ENCODE assay signal across 18 cellular contexts in genomic region chr17:35016369-35016768, GRCh38. TPM values are rescaled to one million over a fixed set of nuclear protein-coding genes. Genes with fewer than 3 reads are reported as not detected.
DNase-seq lines count a peak whose midpoint lies in the region; ATAC-seq and TF ChIP-seq lines count a peak whose summit lies in the region.
"Had no signal": no experiment of that assay in that cellular context is flagged by ENCODE, and none has a peak within 500 bp of the region (broad histone marks: within the 10 kb centered on the region; RNA-seq: fewer than 3 reads in every experiment).

No MANE protein-coding gene starts in this region.

- intact Hi-C loops in CD8-positive, alpha-beta T cell (cut with DNase I, micrococcal nuclease): no loop called here

- no peak for TF ChIP-seq CTCF in CD8-positive, alpha-beta T cell (IDR thresholded peaks at IDR 0.05)

- H3K4me1 Mint-ChIP-seq in activated T-cell treated with anti-CD3 and anti-CD28 coated beads, Interleukin-2, amount 50 U/mL, for 72 hours (ENCODE audit: low read depth): peaks cover 21% of the 10 kb centered on the region
- peaks cover 22% of the 10 kb centered on the region for H3K4me1 Mint-ChIP-seq in activated T-cell treated with anti-CD3 and anti-CD28 coated beads, Interleukin-2, amount 50 U/mL, for 4 hours (ENCODE audit: low read depth)
- peaks cover 25% of the 10 kb centered on the region for H3K4me1 Mint-ChIP-seq in CD8-positive, alpha-beta T cell (ENCODE audit: low read depth)
- peaks cover 21% of the 10 kb centered on the region for H3K4me1 Mint-ChIP-seq in central memory CD8-positive, alpha-beta T cell
- peaks cover 11% of the 10 kb centered on the region for H3K4me1 Mint-ChIP-seq in stimulated activated effector memory CD8-positive, alpha-beta T cell treated with anti-CD3 and anti-CD28 coated beads, Interleukin-12 subunit alpha, Interleukin-12 subunit beta, amount 100 ng/mL, for 72 hours
- H3K4me1 Mint-ChIP-seq: B cell, CD14-positive monocyte had no signal

- H3K4me3 Mint-ChIP-seq in activated T-cell treated with anti-CD3 and anti-CD28 coated beads, Interleukin-2, amount 50 U/mL, for 72 hours: no peak overlapping the region
- H3K4me3 Mint-ChIP-seq in activated T-cell treated with anti-CD3 and anti-CD28 coated beads, Interleukin-2, amount 50 U/mL, for 4 hours: no peak overlapping the region
- no peak overlapping the region for H3K4me3 Mint-ChIP-seq in CD8-positive, alpha-beta T cell
- no peak overlapping the region for H3K4me3 Mint-ChIP-seq in central memory CD8-positive, alpha-beta T cell
- H3K4me3 Mint-ChIP-seq in stimulated activated effector memory CD8-positive, alpha-beta T cell treated with anti-CD3 and anti-CD28 coated beads, Interleukin-12 subunit alpha, Interleukin-12 subunit beta, amount 100 ng/mL, for 72 hours: no peak overlapping the region
- H3K4me3 Mint-ChIP-seq: B cell, CD14-positive monocyte, IgD-negative memory B cell had no signal

- no peak for DNase-seq in activated T-cell treated with anti-CD3 and anti-CD28 coated beads, Interleukin-2, amount 50 U/mL, for 72 hours
- no peak for DNase-seq in activated T-cell treated with anti-CD3 and anti-CD28 coated beads, Interleukin-2, amount 50 U/mL, for 4 hours
- no peak for DNase-seq in CD8-positive, alpha-beta T cell
- DNase-seq in central memory CD8-positive, alpha-beta T cell (ENCODE audit: low spot score in 2 of 2): no peak
- no peak for DNase-seq in stimulated activated effector memory CD8-positive, alpha-beta T cell treated with anti-CD3 and anti-CD28 coated beads, Interleukin-12 subunit alpha, Interleukin-12 subunit beta, amount 100 ng/mL, for 72 hours (ENCODE audit: low spot score in 2 of 2)
- DNase-seq in NOMO-1 (lab: John Stamatoyannopoulos, UW; ENCODE audit: unreplicated experiment in 2 of 2): no peak
- DNase-seq: DMS79, NCI-H1105, NCI-H146, NCI-H2029, NCI-H2227 treated with DMSO at 0.1 percent for 48 hours, NCI-H510A treated with DMSO at 0.1 percent for 48 hours, NCI-H748 treated with DMSO at 0.1 percent for 48 hours had no signal

- H3K9me3 Mint-ChIP-seq in activated T-cell treated with anti-CD3 and anti-CD28 coated beads, Interleukin-2, amount 50 U/mL, for 72 hours: no peaks in the 10 kb centered on the region
- H3K9me3 Mint-ChIP-seq in activated T-cell treated with anti-CD3 and anti-CD28 coated beads, Interleukin-2, amount 50 U/mL, for 4 hours: no peaks in the 10 kb centered on the region
- no peaks in the 10 kb centered on the region for H3K9me3 Mint-ChIP-seq in CD8-positive, alpha-beta T cell
- no peaks in the 10 kb centered on the region for H3K9me3 Mint-ChIP-seq in central memory CD8-positive, alpha-beta T cell
- no peaks in the 10 kb centered on the region for H3K9me3 Mint-ChIP-seq in stimulated activated effector memory CD8-positive, alpha-beta T cell treated with anti-CD3 and anti-CD28 coated beads, Interleukin-12 subunit alpha, Interleukin-12 subunit beta, amount 100 ng/mL, for 72 hours
- H3K9me3 Mint-ChIP-seq: CD14-positive monocyte, IgD-negative memory B cell had no signal

- H3K9me3 ChIP-seq in CD8-positive, alpha-beta T cell (ENCODE audit: low read length): no peaks in the 10 kb centered on the region

- CTCF ChIA-PET in CD8-positive, alpha-beta T cell (lab: Charles Lee): interaction anchor here (0.7 to 1.2 kb wide), 2 partner anchors 9 to 18 kb away, joined by 3 read pairs; no protein-coding TSS in a partner anchor

- no peaks in the 10 kb centered on the region for H3K27me3 ChIP-seq in CD8-positive, alpha-beta T cell (ENCODE audit: insufficient read depth, low read length)

- H3K27me3 Mint-ChIP-seq in activated T-cell treated with anti-CD3 and anti-CD28 coated beads, Interleukin-2, amount 50 U/mL, for 72 hours (ENCODE audit: low read depth): no peaks in the 10 kb centered on the region
- H3K27me3 Mint-ChIP-seq in activated T-cell treated with anti-CD3 and anti-CD28 coated beads, Interleukin-2, amount 50 U/mL, for 4 hours (ENCODE audit: low read depth): no peaks in the 10 kb centered on the region
- no peaks in the 10 kb centered on the region for H3K27me3 Mint-ChIP-seq in CD8-positive, alpha-beta T cell (ENCODE audit: low read depth)
- no peaks in the 10 kb centered on the region for H3K27me3 Mint-ChIP-seq in central memory CD8-positive, alpha-beta T cell
- H3K27me3 Mint-ChIP-seq: B cell, IgD-negative memory B cell had no signal

- no peak overlapping the region for H3K4me3 ChIP-seq in CD8-positive, alpha-beta T cell (ENCODE audit: low read depth, low read length)

- POLR2A ChIA-PET in CD8-positive, alpha-beta T cell (lab: Charles Lee): no interaction called here

- H3K36me3 ChIP-seq in CD8-positive, alpha-beta T cell (ENCODE audit: insufficient read depth, low read length): peaks cover 54% of the 10 kb centered on the region

- H3K4me1 ChIP-seq in CD8-positive, alpha-beta T cell (ENCODE audit: insufficient read depth, low read length): peaks cover 3% of the 10 kb centered on the region

- H3K27ac Mint-ChIP-seq in activated T-cell treated with anti-CD3 and anti-CD28 coated beads, Interleukin-2, amount 50 U/mL, for 72 hours: peak overlapping the region; percentile 62
- H3K27ac Mint-ChIP-seq in CD8-positive, alpha-beta T cell: peak overlapping the region; percentile 27
- H3K27ac Mint-ChIP-seq in central memory CD8-positive, alpha-beta T cell (ENCODE audit: low read depth): peak overlapping the region; percentile 10
- peak overlapping the region; percentile 43 for H3K27ac Mint-ChIP-seq in stimulated activated effector memory CD8-positive, alpha-beta T cell treated with anti-CD3 and anti-CD28 coated beads, Interleukin-12 subunit alpha, Interleukin-12 subunit beta, amount 100 ng/mL, for 72 hours
- H3K27ac Mint-ChIP-seq: B cell, IgD-negative memory B cell had no signal

- ATAC-seq in activated T-cell treated with anti-CD3 and anti-CD28 coated beads, Interleukin-2, amount 50 U/mL, for 72 hours (replicated peaks in 1 of 2): no peak
- no peak for ATAC-seq in activated T-cell treated with anti-CD3 and anti-CD28 coated beads, Interleukin-2, amount 50 U/mL, for 4 hours
- ATAC-seq in CD8-positive, alpha-beta T cell: no peak
- ATAC-seq in central memory CD8-positive, alpha-beta T cell (replicated peaks; ENCODE audit: extremely low read depth, poor library complexity, severe bottlenecking): no peak
- no peak for ATAC-seq in stimulated activated effector memory CD8-positive, alpha-beta T cell treated with anti-CD3 and anti-CD28 coated beads, Interleukin-12 subunit alpha, Interleukin-12 subunit beta, amount 100 ng/mL, for 72 hours
- ATAC-seq in GM21528 (IDR thresholded peaks at IDR 0.05; ENCODE audit: low FRiP score, unreplicated experiment): no peak

- H3K27ac ChIP-seq in CD8-positive, alpha-beta T cell (ENCODE audit: low read depth, low read length): no peak overlapping the region
- H3K27ac ChIP-seq: RWPE1 had no signal

- H3K36me3 Mint-ChIP-seq in activated T-cell treated with anti-CD3 and anti-CD28 coated beads, Interleukin-2, amount 50 U/mL, for 72 hours (ENCODE audit: insufficient read depth in 2 of 2): peaks cover 12 to 16% of the 10 kb centered on the region in 2 donors
- H3K36me3 Mint-ChIP-seq in activated T-cell treated with anti-CD3 and anti-CD28 coated beads, Interleukin-2, amount 50 U/mL, for 4 hours (ENCODE audit: insufficient read depth): peaks cover 60% of the 10 kb centered on the region
- H3K36me3 Mint-ChIP-seq in CD8-positive, alpha-beta T cell: peaks cover 96% of the 10 kb centered on the region
- peaks cover 41% of the 10 kb centered on the region for H3K36me3 Mint-ChIP-seq in central memory CD8-positive, alpha-beta T cell (ENCODE audit: insufficient read depth)
- H3K36me3 Mint-ChIP-seq in stimulated activated effector memory CD8-positive, alpha-beta T cell treated with anti-CD3 and anti-CD28 coated beads, Interleukin-12 subunit alpha, Interleukin-12 subunit beta, amount 100 ng/mL, for 72 hours: peaks cover 79% of the 10 kb centered on the region

RNA-seq across cellular contexts. Expression of gene LIG3, which starts 36.1 kb away (rescaled TPM):
- total RNA-seq in activated T-cell treated with anti-CD3 and anti-CD28 coated beads, Interleukin-2, amount 50 U/mL, for 72 hours: 10 to 100 TPM; 39.1 to 44.0 TPM
- total RNA-seq in activated T-cell treated with anti-CD3 and anti-CD28 coated beads, Interleukin-2, amount 50 U/mL, for 4 hours: 10 to 100 TPM; 54.3 to 63.9 (median 58.2) TPM
- 10 to 100 TPM; 43.9 to 48.0 TPM for total RNA-seq in CD8-positive, alpha-beta T cell

RNA-seq across cellular contexts. Expression of gene RFFL, which starts 47.1 kb away (rescaled TPM):
- total RNA-seq in activated T-cell treated with anti-CD3 and anti-CD28 coated beads, Interleukin-2, amount 50 U/mL, for 72 hours: 10 to 100 TPM; 47.7 to 50.0 TPM
- 10 to 100 TPM; 19.6 to 28.2 (median 20.3) TPM for total RNA-seq in activated T-cell treated with anti-CD3 and anti-CD28 coated beads, Interleukin-2, amount 50 U/mL, for 4 hours
- 10 to 100 TPM; 55.2 to 64.4 TPM for total RNA-seq in CD8-positive, alpha-beta T cell

RNA-seq across cellular contexts. Expression of gene ZNF830, which starts 55.0 kb away (rescaled TPM):
- 10 to 100 TPM; 27.7 to 28.0 TPM for total RNA-seq in activated T-cell treated with anti-CD3 and anti-CD28 coated beads, Interleukin-2, amount 50 U/mL, for 72 hours
- 10 to 100 TPM; 22.7 to 24.5 (median 22.8) TPM for total RNA-seq in activated T-cell treated with anti-CD3 and anti-CD28 coated beads, Interleukin-2, amount 50 U/mL, for 4 hours
- 10 to 100 TPM; 43.6 to 45.0 TPM for total RNA-seq in CD8-positive, alpha-beta T cell

RNA-seq across cellular contexts. Expression of gene CCT6B, which starts 55.1 kb away (rescaled TPM):
- total RNA-seq in activated T-cell treated with anti-CD3 and anti-CD28 coated beads, Interleukin-2, amount 50 U/mL, for 72 hours: 1 to 10 TPM; 2.8 to 3.4 TPM
- total RNA-seq in activated T-cell treated with anti-CD3 and anti-CD28 coated beads, Interleukin-2, amount 50 U/mL, for 4 hours: 1 to 10 TPM in 1 of 3 donors, under 1 TPM in 2; 0.51 to 1.0 (median 0.95) TPM
- 1 to 10 TPM; 4.0 to 5.9 TPM for total RNA-seq in CD8-positive, alpha-beta T cell

Comparison
In these comparisons a context has a peak if more than half of its experiments do, and no peak if none do; other contexts are left out.
1. H3K27ac Mint-ChIP-seq: peak in every context shown above with its lines; median percentile 62 in activated T-cell treated with anti-CD3 and anti-CD28 coated beads, Interleukin-2, amount 50 U/mL, for 72 hours; 43 in stimulated activated effector memory CD8-positive, alpha-beta T cell treated with anti-CD3 and anti-CD28 coated beads, Interleukin-12 subunit alpha, Interleukin-12 subunit beta, amount 100 ng/mL, for 72 hours; 27 in CD8-positive, alpha-beta T cell; 10 in central memory CD8-positive, alpha-beta T cell.